Comparison of ENCODE assay signal across 8 cellular contexts in genomic region chr1:114581335-114582287, GRCh38. TPM values are rescaled to one million over a fixed set of nuclear protein-coding genes. Genes with fewer than 3 reads are reported as not detected.
DNase-seq lines count a peak whose midpoint lies in the region; ATAC-seq and TF ChIP-seq lines count a peak whose summit lies in the region.

BCAS2 (minus strand) TSS chr1:114581615; CDS start chr1:114581591, 24 bp downstream.

- H4K20me1 ChIP-seq in hepatocyte (ENCODE audit: insufficient read depth, poor library complexity, severe bottlenecking) = no peaks in the 10 kb centered on the region

- no peak for TF ChIP-seq CTCF in hepatocyte (IDR thresholded peaks at IDR 0.05; ENCODE audit: poor library complexity)

- no peaks in the 10 kb centered on the region for H3K36me3 ChIP-seq in hepatocyte (replicated peaks; ENCODE audit: insufficient read depth, low read depth)

- peak; percentile 99 for ATAC-seq in GM18508 (IDR thresholded peaks at IDR 0.05; ENCODE audit: insufficient read depth, unreplicated experiment)
- ATAC-seq in HG03025 (IDR thresholded peaks at IDR 0.05; ENCODE audit: low FRiP score, unreplicated experiment) = peak; percentile 99

- H3K27me3 ChIP-seq in hepatocyte = no peaks in the 10 kb centered on the region

- H3K4me2 ChIP-seq in hepatocyte = peak within 1 kb of the TSS; percentile 93

- peak within 1 kb of the TSS; percentile 69 for H3K4me3 ChIP-seq in hepatocyte

- 14% methylated on average over 40 of the region's 40 CpGs for WGBS in hepatocyte (ENCODE audit: low lambda C conversion rate, missing lambda C conversion rate)

- no peaks in the 10 kb centered on the region for H3K9me2 ChIP-seq in hepatocyte (replicated peaks; ENCODE audit: insufficient read depth)

- peaks cover 8% of the 10 kb centered on the region for H3K4me1 ChIP-seq in hepatocyte (ENCODE audit: insufficient read depth)

- peak within 1 kb of the TSS; percentile 80 for H2AFZ ChIP-seq in hepatocyte

- peak within 1 kb of the TSS; percentile 83 for H3K27ac ChIP-seq in hepatocyte

- DNase-seq in NCI-H2081 (lab: John Stamatoyannopoulos, UW) (peak; percentile 94 to 97), T1000 (lab: John Stamatoyannopoulos, UW) (peak; percentile 92), astrocyte of the hippocampus (ENCODE audit: low read depth, low spot score) (peak; percentile 99), hepatocyte (ENCODE audit: low spot score) (peak; percentile 97), renal cortical epithelial cell (ENCODE audit: low read depth) (peak; percentile 96), cortex of kidney (lab: John Stamatoyannopoulos, UW) (no peak)

- no peaks in the 10 kb centered on the region for H3K9me3 ChIP-seq in hepatocyte (ENCODE audit: low read depth)

- H3K79me2 ChIP-seq in hepatocyte = peaks cover 26% of the 10 kb centered on the region

RNA-seq across cellular contexts. Expression of gene BCAS2, which starts in this region (rescaled TPM):
- total RNA-seq in hepatocyte (47.8 and 53.5 TPM in 2 replicates), renal cortical epithelial cell (57.8 and 72.8 TPM in 2 replicates)
- 51.9 and 58.0 TPM in 2 replicates for polyA plus RNA-seq in hepatocyte
